8 cellular contexts compared by ENCODE assay signal in the genomic region with DNA sequence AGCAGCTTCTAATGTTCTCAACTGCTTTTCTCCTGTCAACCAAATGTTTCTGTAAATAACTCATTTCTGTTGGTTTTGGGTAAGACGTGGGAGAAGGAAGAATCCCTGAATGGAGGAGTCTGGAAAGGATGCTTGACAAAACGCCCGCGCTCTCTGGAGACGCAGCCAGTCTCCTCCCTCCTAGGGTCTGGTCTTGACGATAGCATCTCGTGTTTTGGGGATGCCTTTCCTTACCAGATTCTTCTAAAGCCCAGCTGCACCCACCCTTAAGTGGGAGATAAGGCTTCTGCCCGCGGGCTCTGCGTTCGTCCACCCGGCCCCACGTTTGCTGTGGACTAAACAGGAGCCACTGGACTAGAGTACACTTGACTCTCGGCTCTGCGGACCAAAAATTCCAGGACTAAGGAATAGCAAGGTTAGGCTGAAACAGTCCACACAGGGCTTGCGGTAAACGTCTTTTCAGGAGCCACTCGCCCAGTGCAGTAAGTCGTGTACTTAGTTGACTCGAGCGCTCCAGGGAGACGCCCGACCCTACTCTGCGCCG. TPM values are rescaled to one million over a fixed set of nuclear protein-coding genes. Genes with fewer than 3 reads are reported as not detected.
DNase-seq lines count a peak whose midpoint lies in the region; ATAC-seq and TF ChIP-seq lines count a peak whose summit lies in the region.

No MANE protein-coding gene starts in this region.

- H3K36me3 ChIP-seq in KMS-11 (ENCODE audit: insufficient read depth) (no peaks in the 10 kb centered on the region), body of pancreas (replicated peaks in 1 of 2; ENCODE audit: insufficient read depth in 1 of 2, low read depth in 2 of 2) (peaks cover 0 to 3% of the 10 kb centered on the region in 2 donors), smooth muscle cell (ENCODE audit: low read depth) (no peaks in the 10 kb centered on the region), WERI-Rb-1 (no peaks in the 10 kb centered on the region)

- H3K9me3 ChIP-seq in body of pancreas (no peaks in the 10 kb centered on the region), smooth muscle cell (replicated peaks; ENCODE audit: low read depth) (no peaks in the 10 kb centered on the region), WERI-Rb-1 (ENCODE audit: severe bottlenecking) (no peaks in the 10 kb centered on the region)

- TF ChIP-seq CTCF in KMS-11 (conservative IDR thresholded peaks at IDR 0.05; ENCODE audit: low read depth, low read length) (no peak), body of pancreas (IDR thresholded peaks at IDR 0.05) (no peak), smooth muscle cell (IDR thresholded peaks at IDR 0.05; ENCODE audit: borderline replicate concordance, insufficient read depth, poor library complexity, severe bottlenecking) (no peak), WERI-Rb-1 (IDR thresholded peaks at IDR 0.05; ENCODE audit: low read depth, low read length) (no peak)

- H2AFZ ChIP-seq in KMS-11 (ENCODE audit: low read depth) (peak overlapping the region; percentile 96), smooth muscle cell (ENCODE audit: low read depth) (peak overlapping the region; percentile 68)

- H3K27me3 ChIP-seq in KMS-11 (ENCODE audit: insufficient read depth, low read depth): no peaks in the 10 kb centered on the region
- no peaks in the 10 kb centered on the region for H3K27me3 ChIP-seq in body of pancreas
- no peaks in the 10 kb centered on the region for H3K27me3 ChIP-seq in smooth muscle cell (ENCODE audit: low read depth)
- no peaks in the 10 kb centered on the region for H3K27me3 ChIP-seq in WERI-Rb-1 (ENCODE audit: insufficient read depth, low read depth, severe bottlenecking)

- no peaks in the 10 kb centered on the region for H4K20me1 ChIP-seq in KMS-11 (ENCODE audit: insufficient read depth)
- no peaks in the 10 kb centered on the region for H4K20me1 ChIP-seq in smooth muscle cell (ENCODE audit: low read depth)

- H3K79me2 ChIP-seq in KMS-11 (ENCODE audit: insufficient read depth, low read depth) (no peaks in the 10 kb centered on the region), smooth muscle cell (ENCODE audit: low read depth) (peaks cover 8% of the 10 kb centered on the region)

- intact Hi-C loops in body of pancreas (cut with DNase I): no loop called here

- H3K9ac ChIP-seq in KMS-11: no peak overlapping the region
- H3K9ac ChIP-seq in smooth muscle cell (ENCODE audit: low read depth): peak overlapping the region; percentile 90

- peaks cover 4% of the 10 kb centered on the region for H3F3A ChIP-seq in smooth muscle cell (ENCODE audit: low read depth)

- H3K27ac ChIP-seq in KMS-11 (no peak overlapping the region), body of pancreas (peak overlapping the region; percentile 82 to 90 (median 88)), smooth muscle cell (ENCODE audit: low read depth) (peak overlapping the region; percentile 94), WERI-Rb-1 (no peak overlapping the region)

- WGBS in body of pancreas, 2 donors: 5 to 11% methylated on average over 15 to 25 of the region's 25 CpGs
- 2% methylated on average over 25 of the region's 25 CpGs for WGBS in smooth muscle cell (ENCODE audit: low lambda C conversion rate)

- H3K4me2 ChIP-seq in KMS-11 (peak overlapping the region; percentile 77), smooth muscle cell (peak overlapping the region; percentile 88)

- ATAC-seq in body of pancreas (peak; percentile 1), GM21786 (IDR thresholded peaks at IDR 0.05; ENCODE audit: unreplicated experiment) (no peak)

- H3K4me3 ChIP-seq in KMS-11 (IDR thresholded peaks at IDR 0.05; ENCODE audit: insufficient read depth, low read depth, low read length) (no peak overlapping the region), body of pancreas (peak overlapping the region in 1 of 2 donors; percentile 28), smooth muscle cell (peak overlapping the region; percentile 60), WERI-Rb-1 (ENCODE audit: low read depth, low read length) (no peak overlapping the region)

- no peak for TF ChIP-seq POLR2A in body of pancreas (IDR thresholded peaks at IDR 0.05)

- no peak for DNase-seq in body of pancreas
- DNase-seq in iPS-NIHi11 (ENCODE audit: low spot score): peak; percentile 44
- DNase-seq in smooth muscle cell (lab: John Stamatoyannopoulos, UW; ENCODE audit: unreplicated experiment): no peak
- DNase-seq in HT-29 (ENCODE audit: low spot score): no peak
- DNase-seq in H4 (ENCODE audit: low spot score): no peak
- DNase-seq in WERI-Rb-1: no peak

- H3K4me1 ChIP-seq in KMS-11 (ENCODE audit: low read depth, poor library complexity, severe bottlenecking): peaks cover 26% of the 10 kb centered on the region
- H3K4me1 ChIP-seq in body of pancreas: peaks cover 22% of the 10 kb centered on the region
- peaks cover 6% of the 10 kb centered on the region for H3K4me1 ChIP-seq in smooth muscle cell (ENCODE audit: low read depth)

RNA-seq across cellular contexts. Expression of a gene that starts 0.5 kb away (rescaled TPM):
- total RNA-seq in body of pancreas: 10 to 100 TPM; 45.8 to 60.2 TPM
- total RNA-seq in smooth muscle cell: 144 and 222 TPM in 2 replicates
- polyA plus RNA-seq in smooth muscle cell: 174 and 178 TPM in 2 replicates
- 6.1 and 6.4 TPM in 2 replicates for total RNA-seq in HT-29 (2014; rRNA removed; shearing (Covaris generic))
- 229 and 247 TPM in 2 replicates for total RNA-seq in H4 (2014; rRNA removed; shearing (Covaris generic))

Comparison
In these comparisons a context has a peak if more than half of its experiments do, and no peak if none do; other contexts are left out.
1. H3K27ac ChIP-seq: peak in body of pancreas (4 of 4) and smooth muscle cell (single experiment); none in KMS-11 (single experiment) and WERI-Rb-1 (single experiment).